ENCODE assay signal across 8 cellular contexts in the genomic region with DNA sequence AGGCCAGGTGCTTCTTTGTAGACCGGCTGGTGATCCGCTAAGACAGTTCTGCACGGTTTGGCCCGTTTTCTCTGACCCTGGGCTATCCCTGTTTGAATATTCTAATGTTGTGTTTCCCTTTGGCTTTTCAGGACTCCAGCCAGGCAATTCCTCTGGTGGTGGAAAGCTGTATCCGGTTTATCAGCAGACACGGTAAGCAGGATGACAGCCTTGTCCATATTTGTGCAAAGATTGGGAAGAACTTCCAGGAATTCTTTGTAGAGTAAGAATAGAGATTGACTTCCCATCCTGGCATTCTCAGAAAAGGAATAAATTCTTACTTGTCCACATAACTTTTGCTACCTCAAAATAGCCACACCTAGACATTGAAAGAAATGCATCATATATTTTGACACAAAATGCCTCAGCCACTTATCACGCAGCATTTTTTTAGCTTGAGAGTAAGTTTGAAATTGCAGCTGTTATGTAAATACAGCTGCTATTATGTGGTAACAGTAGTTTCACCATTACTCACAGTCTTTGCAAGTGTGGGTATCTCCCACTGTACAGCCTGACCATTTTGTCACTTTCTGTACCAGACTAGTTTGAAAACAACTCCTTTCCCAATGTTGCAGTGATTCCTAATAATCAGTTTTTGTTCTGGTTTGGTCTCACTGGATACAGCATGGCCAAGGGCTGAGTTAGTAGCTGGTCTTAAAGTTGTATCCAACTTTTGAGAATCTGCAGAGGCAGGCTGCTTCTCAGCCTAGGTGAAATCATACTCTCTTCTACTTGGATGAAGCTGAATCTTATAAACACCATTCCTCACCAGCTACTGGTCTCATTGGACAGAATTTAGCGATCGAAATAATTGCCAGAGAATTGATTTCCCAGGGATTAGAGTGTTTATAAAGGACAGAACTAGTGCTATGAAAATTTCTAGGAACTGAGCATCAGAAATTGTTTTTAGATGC. TPM values are rescaled to one million over a fixed set of nuclear protein-coding genes. Genes with fewer than 3 reads are reported as not detected.
DNase-seq lines count a peak whose midpoint lies in the region; ATAC-seq and TF ChIP-seq lines count a peak whose summit lies in the region.

No MANE protein-coding gene starts in this region.

- H3K27ac Mint-ChIP-seq in stimulated activated naive CD8-positive, alpha-beta T cell treated with anti-CD3 and anti-CD28 coated beads, Interleukin-15, amount 100 ng/mL, for 72 hours: no peak overlapping the region

- H3K27me3 ChIP-seq in stomach: no peaks in the 10 kb centered on the region

- peak in 1 of 2 donors; percentile 3 for DNase-seq in stimulated activated naive CD8-positive, alpha-beta T cell treated with anti-CD3 and anti-CD28 coated beads, Interleukin-15, amount 100 ng/mL, for 72 hours
- DNase-seq in stimulated activated naive CD8-positive, alpha-beta T cell treated with anti-CD3 and anti-CD28 coated beads, Interleukin-15, Interleukin-2, amounts not matched to agents 100 U/mL and 50 U/mL, for 24 hours: no peak
- DNase-seq in choroid plexus epithelial cell (ENCODE audit: low read depth) (peak; percentile 91), stomach (no peak), iPS-NIHi11 (ENCODE audit: low spot score) (no peak), mucosa of gallbladder (ENCODE audit: low spot score) (no peak)
- DNase-seq in activated naive CD4-positive, alpha-beta T cell treated with anti-CD3 and anti-CD28 coated beads, Interleukin-2, amount 50 U/mL, for 16 hours: no peak

- no peak overlapping the region for H3K4me3 Mint-ChIP-seq in stimulated activated naive CD8-positive, alpha-beta T cell treated with anti-CD3 and anti-CD28 coated beads, Interleukin-15, amount 100 ng/mL, for 72 hours

- H3K9me3 Mint-ChIP-seq in stimulated activated naive CD8-positive, alpha-beta T cell treated with anti-CD3 and anti-CD28 coated beads, Interleukin-15, amount 100 ng/mL, for 72 hours: no peaks in the 10 kb centered on the region

- H3K27ac ChIP-seq in stomach: peak overlapping the region; percentile 9 to 57 (median 45)

- peak; percentile 100 for ATAC-seq in stimulated activated naive CD8-positive, alpha-beta T cell treated with anti-CD3 and anti-CD28 coated beads, Interleukin-15, amount 100 ng/mL, for 72 hours
- no peak for ATAC-seq in stimulated activated naive CD8-positive, alpha-beta T cell treated with anti-CD3 and anti-CD28 coated beads, Interleukin-15, Interleukin-2, amounts not matched to agents 100 U/mL and 50 U/mL, for 24 hours
- ATAC-seq in HG03095 (IDR thresholded peaks at IDR 0.05; ENCODE audit: unreplicated experiment): peak; percentile 98

- WGBS in stomach, 5 donors: 43 to 72% (median 57%) methylated on average over 9 of the region's 9 CpGs

- H3K36me3 ChIP-seq in stomach: peaks cover 7 to 59% (median 28%) of the 10 kb centered on the region in 4 donors

- no peak overlapping the region for H3K4me3 ChIP-seq in choroid plexus epithelial cell (ENCODE audit: low read depth, low read length)
- no peak overlapping the region for H3K4me3 ChIP-seq in stomach

- H3K9me3 ChIP-seq in stomach: no peaks in the 10 kb centered on the region

- TF ChIP-seq EP300 in stomach (IDR thresholded peaks at IDR 0.05): no peak

- intact Hi-C loops in stomach (cut with DNase I; ENCODE audit: low total_unique reads): no loop called here

- H3K27me3 Mint-ChIP-seq in stimulated activated naive CD8-positive, alpha-beta T cell treated with anti-CD3 and anti-CD28 coated beads, Interleukin-15, amount 100 ng/mL, for 72 hours: no peaks in the 10 kb centered on the region

- H3K4me1 Mint-ChIP-seq in stimulated activated naive CD8-positive, alpha-beta T cell treated with anti-CD3 and anti-CD28 coated beads, Interleukin-15, amount 100 ng/mL, for 72 hours: no peaks in the 10 kb centered on the region

- TF ChIP-seq CTCF in choroid plexus epithelial cell (conservative IDR thresholded peaks at IDR 0.05; ENCODE audit: low read depth, low read length) (peak; percentile 49), stomach (IDR thresholded peaks at IDR 0.05) (no peak)

- H3K4me1 ChIP-seq in stomach: peaks cover 6 to 17% (median 12%) of the 10 kb centered on the region in 4 donors

- no peak for TF ChIP-seq POLR2A in stomach (IDR thresholded peaks at IDR 0.05)

RNA-seq across cellular contexts. Expression of gene IKBKE, which starts 40.0 kb away (rescaled TPM):
- total RNA-seq in stomach: 10 to 100 TPM in 3 of 5 donors, 1 to 10 TPM in 2; 4.9 to 49.6 (median 15.9) TPM
- 1 to 10 TPM; 5.8 to 8.0 (median 7.2) TPM for polyA plus RNA-seq in stomach
- 11.7 TPM for total RNA-seq in mucosa of gallbladder
